1 cellular context compared by ENCODE assay signal in genomic region chr2:108288534-108289106, GRCh38.
TF ChIP-seq lines count a peak whose summit lies in the region.

Gene SULT1C2 (plus strand): TSS chr2:108288895. CDS start chr2:108293668, 4,773 bp downstream.

TF ChIP-seq in HepG2, 621 proteins besides CTCF, POLR2A, EP300 and RAD21 (continued from another document and continues in another):
- TF ChIP-seq DMTF1 (CRISPR knock-in tag; IDR thresholded peaks at IDR 0.05) (no peak), FOXA1 (IDR thresholded peaks at IDR 0.05) (no peak), FOXA1 (CRISPR knock-in tag; IDR thresholded peaks at IDR 0.05) (peak; percentile 81), HNRNPH1 (optimal IDR thresholded peaks at IDR 0.05; ENCODE audit: low read depth, low read length) (no peak), TEAD3 (CRISPR knock-in tag; optimal IDR thresholded peaks at IDR 0.05; ENCODE audit: borderline replicate concordance) (peak; percentile 88), ZNF749 (CRISPR knock-in tag; IDR thresholded peaks at IDR 0.05; ENCODE audit: borderline replicate concordance) (no peak), JUN (CRISPR knock-in tag; IDR thresholded peaks at IDR 0.05) (no peak), SOX6 (IDR thresholded peaks at IDR 0.05) (no peak), SOX6 (CRISPR knock-in tag; IDR thresholded peaks at IDR 0.05) (peak; percentile 50), ELF3 (CRISPR knock-in tag; IDR thresholded peaks at IDR 0.05) (0 out of 2 replicates have a peak, but pooled peaks have one; percentile 34), STAT5B (CRISPR knock-in tag; IDR thresholded peaks at IDR 0.05) (no peak), ZNF550 (CRISPR knock-in tag; IDR thresholded peaks at IDR 0.05; ENCODE audit: borderline replicate concordance) (no peak), POLR2G (IDR thresholded peaks at IDR 0.05; ENCODE audit: low read depth, low read length) (0 out of 2 replicates have a peak, but pooled peaks have one; percentile 26), ZNF687 (CRISPR knock-in tag; IDR thresholded peaks at IDR 0.05) (no peak; the same call in 1 of the 2 replicates), ZNF878 (CRISPR knock-in tag; IDR thresholded peaks at IDR 0.05) (peak; percentile 57; the same call in 1 of the 2 replicates), ZBTB43 (CRISPR knock-in tag; conservative IDR thresholded peaks at IDR 0.05) (0 out of 2 replicates have a peak, but pooled peaks have one; percentile 16), BCL6 (CRISPR knock-in tag; IDR thresholded peaks at IDR 0.05) (no peak), ZBTB3 (CRISPR knock-in tag; IDR thresholded peaks at IDR 0.05; ENCODE audit: borderline replicate concordance, low read depth) (no peak), SCMH1 (CRISPR knock-in tag; IDR thresholded peaks at IDR 0.05; ENCODE audit: borderline replicate concordance) (no peak), RFXANK (CRISPR knock-in tag; IDR thresholded peaks at IDR 0.05) (no peak), ZNF414 (CRISPR knock-in tag; IDR thresholded peaks at IDR 0.05) (peak; percentile 41; the same call in 1 of the 2 replicates), NCOA5 (CRISPR knock-in tag; IDR thresholded peaks at IDR 0.05) (no peak), ZNF770 (CRISPR knock-in tag; IDR thresholded peaks at IDR 0.05) (no peak), ZNF350 (CRISPR knock-in tag; IDR thresholded peaks at IDR 0.05; ENCODE audit: borderline replicate concordance, low read depth) (no peak; the same call in 1 of the 2 replicates), ZNF605 (CRISPR knock-in tag; IDR thresholded peaks at IDR 0.05) (peak; percentile 55; the same call in 1 of the 2 replicates), LRRFIP1 (CRISPR knock-in tag; conservative IDR thresholded peaks at IDR 0.05) (no peak), ZKSCAN8 (CRISPR knock-in tag; IDR thresholded peaks at IDR 0.05; ENCODE audit: borderline replicate concordance) (no peak), FOXP1 (IDR thresholded peaks at IDR 0.05) (no peak), FOXP1 (CRISPR knock-in tag; IDR thresholded peaks at IDR 0.05) (no peak), ARID4A (CRISPR knock-in tag; IDR thresholded peaks at IDR 0.05; ENCODE audit: borderline replicate concordance) (no peak; the same call in 1 of the 2 replicates), ZNF879 (CRISPR knock-in tag; IDR thresholded peaks at IDR 0.05) (no peak), GPN1 (CRISPR knock-in tag; IDR thresholded peaks at IDR 0.05; ENCODE audit: borderline replicate concordance) (no peak), REL (CRISPR knock-in tag; conservative IDR thresholded peaks at IDR 0.05) (no peak), MIER3 (CRISPR knock-in tag; IDR thresholded peaks at IDR 0.05; ENCODE audit: borderline replicate concordance) (peak; percentile 43; the same call in 1 of the 2 replicates), TOE1 (CRISPR knock-in tag; IDR thresholded peaks at IDR 0.05) (no peak), ZNF766 (CRISPR knock-in tag; IDR thresholded peaks at IDR 0.05; ENCODE audit: borderline replicate concordance) (peak; percentile 57; the same call in 1 of the 2 replicates), GFI1 (CRISPR knock-in tag; IDR thresholded peaks at IDR 0.05; ENCODE audit: borderline replicate concordance) (peak; percentile 23; the same call in 1 of the 2 replicates), THAP7 (CRISPR knock-in tag; IDR thresholded peaks at IDR 0.05) (no peak), ZNF136 (CRISPR knock-in tag; IDR thresholded peaks at IDR 0.05; ENCODE audit: low read depth) (no peak), HNF1B (CRISPR knock-in tag; IDR thresholded peaks at IDR 0.05) (peak; percentile 54; the same call in 1 of the 2 replicates), SRSF1 (optimal IDR thresholded peaks at IDR 0.05; ENCODE audit: low read depth, low read length) (no peak)
